8 cellular contexts compared by ENCODE assay signal in genomic region chr1:64925594-64925993, GRCh38.
"Had no signal": no experiment of that assay in that cellular context is flagged by ENCODE, and none has a peak within 500 bp of the region (broad histone marks: within the 10 kb centered on the region; RNA-seq: fewer than 3 reads in every experiment).

No MANE protein-coding gene starts in this region.

- DNase-seq: activated naive CD4-positive, alpha-beta T cell; adrenal gland; colonic mucosa; hippocampal formation; lower lobe of right lung; stimulated activated CD4-positive, alpha-beta T cell treated with anti-CD3 and anti-CD28 coated beads, Interleukin-2, amount 100 ng/mL, for 48 hours; stomach had no signal

- ATAC-seq: activated CD4-positive, CD25-positive, alpha-beta regulatory T cell treated with anti-CD3 and anti-CD28 coated beads, Interleukin-2, amount 50 U/mL, for 24 hours; lower lobe of right lung had no signal
